Comparison of ENCODE assay signal across 8 cellular contexts in the genomic region with DNA sequence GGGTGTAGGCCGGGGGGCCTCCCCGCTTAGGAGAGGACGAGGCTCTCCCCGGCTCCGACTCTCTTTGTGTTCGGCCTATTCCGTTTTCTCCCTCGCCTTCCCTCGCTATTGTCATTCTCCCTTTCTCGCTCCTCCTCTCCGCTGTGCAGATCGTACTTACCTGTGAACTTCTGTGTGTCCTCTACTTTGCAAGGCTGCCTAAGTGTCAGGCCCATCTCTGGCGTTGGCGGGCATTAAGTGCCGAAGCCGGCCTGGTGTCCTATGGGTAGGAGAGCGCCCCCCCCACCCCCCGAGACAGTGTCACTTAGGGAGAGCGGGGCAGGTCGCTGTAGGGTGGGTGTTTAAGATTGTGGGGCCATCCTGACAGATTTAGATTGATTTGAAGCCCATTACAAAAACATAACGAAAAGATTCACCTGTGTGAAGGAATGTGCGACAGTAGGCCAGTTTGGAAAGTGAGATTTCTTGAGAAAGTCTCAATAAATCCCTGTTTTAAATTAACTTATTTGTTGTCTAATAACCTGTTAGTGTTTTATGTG. TPM values are rescaled to one million over a fixed set of nuclear protein-coding genes. Genes with fewer than 3 reads are reported as not detected.
DNase-seq lines count a peak whose midpoint lies in the region; ATAC-seq and TF ChIP-seq lines count a peak whose summit lies in the region.

No MANE protein-coding gene starts in this region.

- H3K36me3 ChIP-seq in BLaER1 treated with 17β-estradiol and CSF1 and Interleukin-3, amounts not matched to agents 10 nM and 100 nM: peaks cover 39 to 71% (median 63%) of the 10 kb centered on the region in 11 experiments

- H3K4me1 ChIP-seq in BLaER1 treated with 17β-estradiol and CSF1 and Interleukin-3, amounts not matched to agents 10 nM and 100 nM: peaks cover 17 to 52% (median 22%) of the 10 kb centered on the region in 10 experiments
- H3K4me1 ChIP-seq in right cardiac atrium (ENCODE audit: control insufficient read depth, insufficient read depth, low read length): peaks cover 4% of the 10 kb centered on the region

- H3K9me3 ChIP-seq in BLaER1 treated with 17β-estradiol and CSF1 and Interleukin-3, amounts not matched to agents 10 nM and 100 nM (replicated peaks in 1 of 11): peaks cover 18 to 42% (median 37%) of the 10 kb centered on the region in 11 experiments
- no peaks in the 10 kb centered on the region for H3K9me3 ChIP-seq in right cardiac atrium (ENCODE audit: control insufficient read depth, low read length)

- intact Hi-C loops in right cardiac atrium (cut with DNase I): no loop called here

- TF ChIP-seq CTCF in retinal pigment epithelial cell (conservative IDR thresholded peaks at IDR 0.05; ENCODE audit: low read depth, low read length): no peak

- H3K27ac ChIP-seq in BLaER1 treated with 17β-estradiol and CSF1 and Interleukin-3, amounts not matched to agents 10 nM and 100 nM: peak overlapping the region; percentile 96 to 100 (median 99)
- H3K27ac ChIP-seq in adipose tissue (ENCODE audit: low read depth, low read length) (peak overlapping the region; percentile 83), right cardiac atrium (ENCODE audit: low read length) (peak overlapping the region; percentile 68)

- ATAC-seq in HG03342 (IDR thresholded peaks at IDR 0.05; ENCODE audit: unreplicated experiment) (peak; percentile 33), right cardiac atrium (peak; percentile 61 to 63)

- 0 to 1% (median 0%) methylated on average over 22 of the region's 22 CpGs for WGBS in adipose tissue, 3 donors
- WGBS in right cardiac atrium: under 1% methylated on average over 22 of the region's 22 CpGs

- H3K4me2 ChIP-seq in BLaER1 treated with 17β-estradiol and CSF1 and Interleukin-3, amounts not matched to agents 10 nM and 100 nM: peak overlapping the region; percentile 72 to 93 (median 87)

- no peaks in the 10 kb centered on the region for H3K27me3 ChIP-seq in BLaER1 treated with 17β-estradiol and CSF1 and Interleukin-3, amounts not matched to agents 10 nM and 100 nM
- H3K27me3 ChIP-seq in right cardiac atrium (ENCODE audit: control insufficient read depth, insufficient read depth): no peaks in the 10 kb centered on the region

- DNase-seq in GM19238 (ENCODE audit: insufficient read length, low spot score) (peak; percentile 22), RKO (ENCODE audit: low spot score) (peak; percentile 70), right cardiac atrium (peak; percentile 22 to 67 (median 46)), retinal pigment epithelial cell (ENCODE audit: low read depth) (no peak), HPDE6-E6E7 (ENCODE audit: extremely low spot score) (no peak)

- peak overlapping the region; percentile 80 to 99 (median 94) for H3K4me3 ChIP-seq in BLaER1 treated with 17β-estradiol and CSF1 and Interleukin-3, amounts not matched to agents 10 nM and 100 nM
- H3K4me3 ChIP-seq in right cardiac atrium (ENCODE audit: low read length) (peak overlapping the region; percentile 84), retinal pigment epithelial cell (ENCODE audit: low read length) (peak overlapping the region; percentile 98)

- peak overlapping the region; percentile 96 to 100 (median 99) for H3K9ac ChIP-seq in BLaER1 treated with 17β-estradiol and CSF1 and Interleukin-3, amounts not matched to agents 10 nM and 100 nM

- peaks cover 8 to 46% (median 33%) of the 10 kb centered on the region in 11 experiments; a peak in 21 of 22 replicates for H4K20me1 ChIP-seq in BLaER1 treated with 17β-estradiol and CSF1 and Interleukin-3, amounts not matched to agents 10 nM and 100 nM

RNA-seq across cellular contexts. Expression of a gene that starts 0.6 kb away (rescaled TPM):
- 10 to 100 TPM; 10.6 to 18.9 (median 12.6) TPM for polyA plus RNA-seq in adipose tissue
- total RNA-seq in right cardiac atrium: 10 to 100 TPM; 36.2 to 39.1 (median 38.2) TPM
- 16.6 TPM for polyA plus RNA-seq in right cardiac atrium

Comparison
In these comparisons a context has a peak if more than half of its experiments do, and no peak if none do; other contexts are left out.
1. DNase-seq: peak in GM19238 (single experiment), RKO (single experiment) and right cardiac atrium (3 of 3); none in retinal pigment epithelial cell (single experiment) and HPDE6-E6E7 (single experiment).
2. Peak in every context shown above with its lines, with median percentiles within 50 percentile points of each other: H3K27ac ChIP-seq and H3K4me3 ChIP-seq.